ENCODE assay signal across 20 cellular contexts in genomic region chr15:83844742-83845141, GRCh38.
DNase-seq lines count a peak whose midpoint lies in the region; ATAC-seq, FAIRE-seq and TF ChIP-seq lines count a peak whose summit lies in the region.
"Had no signal": no experiment of that assay in that cellular context is flagged by ENCODE, and none has a peak within 500 bp of the region (broad histone marks: within the 10 kb centered on the region; RNA-seq: fewer than 3 reads in every experiment).

No MANE protein-coding gene starts in this region.

- H3K9ac ChIP-seq in liver (ENCODE audit: low read depth in 1 of 2, low read length in 2 of 2) (no peak overlapping the region), HepG2 (ENCODE audit: insufficient read depth, low read depth, low read length) (no peak overlapping the region)
- H3K9ac ChIP-seq: SK-N-SH had no signal

- H3K9me3 ChIP-seq in liver (ENCODE audit: control insufficient read depth in 4 of 4, low read length in 3 of 4): no peaks in the 10 kb centered on the region
- no peaks in the 10 kb centered on the region for H3K9me3 ChIP-seq in HepG2 (ENCODE audit: low read length)
- no peaks in the 10 kb centered on the region for H3K9me3 ChIP-seq in esophagus muscularis mucosa
- H3K9me3 ChIP-seq in muscle layer of duodenum (ENCODE audit: control insufficient read depth in 1 of 2, low read length in 2 of 2): no peaks in the 10 kb centered on the region
- H3K9me3 ChIP-seq: A549, SK-N-SH had no signal

- H2AFZ ChIP-seq in HepG2 (ENCODE audit: low read length): no peak overlapping the region

- H3K4me2 ChIP-seq in HepG2 (ENCODE audit: low read depth, low read length): no peak overlapping the region
- H3K4me2 ChIP-seq: A549, SK-N-SH had no signal

- no peak overlapping the region for H3K27ac Mint-ChIP-seq in nephron progenitor cell
- H3K27ac Mint-ChIP-seq: naive thymus-derived CD4-positive, alpha-beta T cell had no signal

- H3K36me3 Mint-ChIP-seq in nephron progenitor cell (ENCODE audit: low read depth): no peaks in the 10 kb centered on the region
- H3K36me3 Mint-ChIP-seq: naive thymus-derived CD4-positive, alpha-beta T cell had no signal

- DNase-seq in HepG2 (ENCODE audit: low spot score) (no peak), esophagus muscularis mucosa (ENCODE audit: extremely low spot score) (no peak), NCI-H2107 treated with DMSO at 0.1 percent for 48 hours (lab: John Stamatoyannopoulos, UW; ENCODE audit: unreplicated experiment) (no peak), cortex of kidney (lab: John Stamatoyannopoulos, UW) (no peak), nephron progenitor cell (no peak)
- no peak for DNase-seq in activated CD4-positive, alpha-beta T cell treated with anti-CD3 and anti-CD28 coated beads for 4 hours
- DNase-seq: activated CD4-positive, alpha-beta T cell treated with anti-CD3 and anti-CD28 coated beads for 1 hour; activated CD8-positive, alpha-beta memory T cell treated with anti-CD3 and anti-CD28 coated beads, Interleukin-2, amount 50 U/mL, for 4 hours; aorta; naive thymus-derived CD4-positive, alpha-beta T cell; NCI-H1417; NCI-H2171; posterior cingulate gyrus; SK-N-SH had no signal

- no peaks in the 10 kb centered on the region for H3K9me3 Mint-ChIP-seq in nephron progenitor cell

- in situ Hi-C loops in HepG2 (cut with HindIII; ENCODE audit: extremely low pct_ligation_motif_present, low pct_unique_long_range_greater_than_20kb): no loop called here

- H3K27me3 Mint-ChIP-seq in nephron progenitor cell (ENCODE audit: low read depth, poor library complexity): peaks cover 18% of the 10 kb centered on the region

- H4K20me1 ChIP-seq in HepG2 (ENCODE audit: insufficient read depth, low read length): no peaks in the 10 kb centered on the region

- H3K4me3 Mint-ChIP-seq in nephron progenitor cell: no peak overlapping the region
- H3K4me3 Mint-ChIP-seq: naive thymus-derived CD4-positive, alpha-beta T cell had no signal

- intact Hi-C loops in HepG2 (cut with micrococcal nuclease; ENCODE audit: unreplicated experiment): no loop called here
- intact Hi-C loops in esophagus muscularis mucosa (cut with DNase I): no loop called here

- TF ChIP-seq RAD21 in liver (IDR thresholded peaks at IDR 0.05) (no peak), HepG2 (CRISPR knock-in tag; IDR thresholded peaks at IDR 0.05) (no peak)

- H3K4me3 ChIP-seq in liver (ENCODE audit: low read depth in 1 of 3, low read length in 3 of 3) (no peak overlapping the region), HepG2 (replicated peaks in 1 of 3; ENCODE audit: insufficient read depth in 1 of 3, low read depth in 2 of 3, low read length in 3 of 3) (no peak overlapping the region), esophagus muscularis mucosa (no peak overlapping the region), muscle layer of duodenum (ENCODE audit: low read depth in 1 of 2, low read length in 2 of 2) (no peak overlapping the region)
- H3K4me3 ChIP-seq: A549, lung had no signal

- H3K4me1 Mint-ChIP-seq in nephron progenitor cell: no peaks in the 10 kb centered on the region
- H3K4me1 Mint-ChIP-seq: naive thymus-derived CD4-positive, alpha-beta T cell had no signal

- no peaks in the 10 kb centered on the region for H3K79me2 ChIP-seq in HepG2 (ENCODE audit: insufficient read depth, low read length)

- TF ChIP-seq CTCF in liver (IDR thresholded peaks at IDR 0.05; ENCODE audit: low read depth, low read length, missing input control): no peak
- TF ChIP-seq CTCF in HepG2 (CRISPR knock-in tag; IDR thresholded peaks at IDR 0.05): no peak
- no peak for TF ChIP-seq CTCF in esophagus muscularis mucosa (IDR thresholded peaks at IDR 0.05)
- no peak for TF ChIP-seq CTCF in nephron progenitor cell (IDR thresholded peaks at IDR 0.05)

- H3K27me3 ChIP-seq in liver (ENCODE audit: control insufficient read depth in 4 of 4, insufficient read depth in 4 of 4, low read length in 3 of 4) (no peaks in the 10 kb centered on the region), HepG2 (ENCODE audit: control insufficient read depth in 1 of 2, insufficient read depth in 2 of 2, low read length in 2 of 2) (no peaks in the 10 kb centered on the region), esophagus muscularis mucosa (no peaks in the 10 kb centered on the region), muscle layer of duodenum (ENCODE audit: low read depth, low read length) (no peaks in the 10 kb centered on the region)

- POLR2A ChIA-PET in HepG2 (lab: Yijun Ruan, JAX): no interaction called here

- TF ChIP-seq POLR2A in HepG2 (IDR thresholded peaks at IDR 0.05; ENCODE audit: insufficient read depth in 1 of 2, low read depth in 2 of 2, low read length in 2 of 2) (no peak), esophagus muscularis mucosa (IDR thresholded peaks at IDR 0.05; ENCODE audit: low read depth) (no peak)

- ATAC-seq in HepG2: no peak
- ATAC-seq: A549; naive thymus-derived CD4-positive, alpha-beta T cell had no signal

- CTCF ChIA-PET in HepG2 (lab: Yijun Ruan, JAX; ENCODE audit: low intra/inter-chr PET ratio, low total read pairs): no interaction called here

- no peaks in the 10 kb centered on the region for H3K36me3 ChIP-seq in liver (ENCODE audit: control insufficient read depth in 4 of 4, insufficient read depth in 3 of 4, low read depth in 1 of 4, low read length in 3 of 4)
- no peaks in the 10 kb centered on the region for H3K36me3 ChIP-seq in HepG2 (replicated peaks in 1 of 2; ENCODE audit: control insufficient read depth in 1 of 2, insufficient read depth in 2 of 2, low read length in 2 of 2)
- H3K36me3 ChIP-seq in esophagus muscularis mucosa: no peaks in the 10 kb centered on the region
- H3K36me3 ChIP-seq in muscle layer of duodenum (ENCODE audit: control insufficient read depth in 1 of 2, insufficient read depth in 2 of 2, low read length in 2 of 2): no peaks in the 10 kb centered on the region

- H3K4me1 ChIP-seq in liver (ENCODE audit: control insufficient read depth in 4 of 4, insufficient read depth in 4 of 4, low read length in 3 of 4): peaks cover 7 to 29% (median 14%) of the 10 kb centered on the region in 4 donors
- H3K4me1 ChIP-seq in HepG2 (ENCODE audit: insufficient read depth, low read length): no peaks in the 10 kb centered on the region
- H3K4me1 ChIP-seq in esophagus muscularis mucosa: peaks cover 34 to 74% (median 70%) of the 10 kb centered on the region in 4 donors
- H3K4me1 ChIP-seq in muscle layer of duodenum (ENCODE audit: control insufficient read depth in 1 of 2, insufficient read depth in 2 of 2, low read length in 2 of 2): peaks cover 0 to 21% of the 10 kb centered on the region in 2 donors
- H3K4me1 ChIP-seq: A549 had no signal

- peak overlapping the region; percentile 66 to 96 for H3K27ac ChIP-seq in liver (ENCODE audit: low read depth in 1 of 2, low read length in 2 of 2)
- no peak overlapping the region for H3K27ac ChIP-seq in HepG2 (ENCODE audit: extremely low read length, insufficient read depth, low read length)
- peak overlapping the region; percentile 68 to 82 (median 75) for H3K27ac ChIP-seq in esophagus muscularis mucosa (replicated peaks in 1 of 4)
- peak overlapping the region; percentile 19 for H3K27ac ChIP-seq in muscle layer of duodenum (ENCODE audit: low read length)
- H3K27ac ChIP-seq: A549, C4-2B had no signal

- TF ChIP-seq EP300 in HepG2 (IDR thresholded peaks at IDR 0.05; ENCODE audit: low read depth in 2 of 2, low read length in 2 of 2) (no peak), HepG2 (CRISPR knock-in tag; IDR thresholded peaks at IDR 0.05; ENCODE audit: borderline replicate concordance) (no peak), esophagus muscularis mucosa (IDR thresholded peaks at IDR 0.05) (no peak)

- no TSS peak for BruUV-seq in HepG2 (replicated peaks; lab: Mats Ljungman, UMichigan)

- FAIRE-seq in HepG2 (lab: Jason Lieb, UNC): no peak
- FAIRE-seq: GM12892 had no signal

- 89% methylated on average over 7 of the region's 7 CpGs for WGBS in liver
- 33% methylated on average over 7 of the region's 7 CpGs for WGBS in HepG2 (ENCODE audit: low lambda C conversion rate)
- 95% methylated on average over 7 of the region's 7 CpGs for WGBS in esophagus muscularis mucosa

TF ChIP-seq in liver, 16 proteins besides CTCF, POLR2A, EP300 and RAD21:
- no peak for TF ChIP-seq EGR1 (IDR thresholded peaks at IDR 0.05; ENCODE audit: low read depth in 2 of 2)
- no peak for TF ChIP-seq JUND (IDR thresholded peaks at IDR 0.05)
- TF ChIP-seq, protein P1, sequence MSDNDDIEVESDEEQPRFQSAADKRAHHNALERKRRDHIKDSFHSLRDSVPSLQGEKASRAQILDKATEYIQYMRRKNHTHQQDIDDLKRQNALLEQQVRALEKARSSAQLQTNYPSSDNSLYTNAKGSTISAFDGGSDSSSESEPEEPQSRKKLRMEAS (IDR thresholded peaks at IDR 0.05): no peak

TF ChIP-seq in HepG2, 621 proteins besides CTCF, POLR2A, EP300 and RAD21 (continues in another document):
- no peak for TF ChIP-seq PRPF4 (IDR thresholded peaks at IDR 0.05; ENCODE audit: low read depth, low read length, poor library complexity, severe bottlenecking)
- no peak for TF ChIP-seq RORA (CRISPR knock-in tag; IDR thresholded peaks at IDR 0.05)
- TF ChIP-seq ZNF883 (CRISPR knock-in tag; IDR thresholded peaks at IDR 0.05; ENCODE audit: not compliant biosample characterization): no peak
- no peak for TF ChIP-seq ZNF207 (IDR thresholded peaks at IDR 0.05; ENCODE audit: borderline replicate concordance)
- no peak for TF ChIP-seq HIC2 (CRISPR knock-in tag; IDR thresholded peaks at IDR 0.05; ENCODE audit: low read depth)
